18 cellular contexts compared by ENCODE assay signal in the genomic region with DNA sequence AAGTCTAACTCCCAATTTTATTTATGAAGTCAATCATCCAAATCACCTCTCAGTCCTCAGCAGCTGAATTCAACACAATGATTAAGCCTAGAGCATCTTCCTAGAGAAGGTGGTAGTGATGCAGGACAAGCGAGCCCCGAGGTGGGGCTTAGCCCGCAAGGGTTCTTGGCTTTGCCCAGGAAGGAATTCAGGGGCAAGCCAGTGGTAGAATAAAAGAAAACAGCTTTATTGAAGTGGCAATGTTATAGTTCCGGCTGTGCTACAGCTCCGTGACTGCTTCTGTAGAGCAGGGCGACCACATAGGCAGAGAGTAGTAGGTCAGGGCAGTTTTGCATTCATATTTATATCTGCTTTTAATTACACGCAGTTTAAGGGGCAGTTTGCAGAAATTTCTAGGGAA. TPM values are rescaled to one million over a fixed set of nuclear protein-coding genes. Genes with fewer than 3 reads are reported as not detected.
DNase-seq lines count a peak whose midpoint lies in the region; ATAC-seq and TF ChIP-seq lines count a peak whose summit lies in the region.
"Had no signal": no experiment of that assay in that cellular context is flagged by ENCODE, and none has a peak within 500 bp of the region (broad histone marks: within the 10 kb centered on the region; RNA-seq: fewer than 3 reads in every experiment).

No MANE protein-coding gene starts in this region.

- H3K9me3 ChIP-seq in CD4-positive, alpha-beta memory T cell (ENCODE audit: control insufficient read depth in 1 of 2, low read length in 2 of 2) = no peaks in the 10 kb centered on the region
- H3K9me3 ChIP-seq in prostate gland = no peaks in the 10 kb centered on the region
- H3K9me3 ChIP-seq: SJCRH30 had no signal

- POLR2A ChIA-PET in CD4-positive, alpha-beta memory T cell (lab: Charles Lee; ENCODE audit: partially characterized antibody) = interaction anchor here (0.9 to 2.3 kb wide), 6 partner anchors 8 to 158 kb away, joined by 3 to 10 read pairs (median 4); no protein-coding TSS in a partner anchor

- peak; percentile 2 for DNase-seq in T-helper 2 cell treated with Interferon-gamma antibody and Interleukin-4, amounts not matched to agents 5 μg/mL and 100 μg/mL, for 36 hours (ENCODE audit: low spot score)
- DNase-seq in T-helper 2 cell = no peak
- no peak for DNase-seq in CD4-positive, alpha-beta memory T cell
- DNase-seq in activated T-cell treated with anti-CD3 and anti-CD28 coated beads, Interleukin-2, amount 50 U/mL, for 48 hours = peak; percentile 26 to 28
- DNase-seq in memory B cell (ENCODE audit: low spot score in 2 of 2) = no peak
- DNase-seq in central memory CD4-positive, alpha-beta T cell = no peak
- DNase-seq in prostate gland (ENCODE audit: low spot score) = no peak
- DNase-seq in NCI-H226 = no peak
- DNase-seq: 8988T, aorta, DND-41, NCI-H446, SJCRH30 had no signal

- no peak for TF ChIP-seq CTCF in prostate gland (IDR thresholded peaks at IDR 0.05)

- no peaks in the 10 kb centered on the region for H3K27me3 ChIP-seq in CD4-positive, alpha-beta memory T cell (ENCODE audit: insufficient read depth, low read length)
- H3K27me3 ChIP-seq in prostate gland (replicated peaks; ENCODE audit: insufficient read depth) = no peaks in the 10 kb centered on the region

- no peaks in the 10 kb centered on the region for H3K27me3 Mint-ChIP-seq in T-helper 2 cell treated with Interferon-gamma antibody and Interleukin-4, amounts not matched to agents 5 μg/mL and 100 μg/mL, for 36 hours (ENCODE audit: low read depth)
- H3K27me3 Mint-ChIP-seq in CD4-positive, alpha-beta memory T cell = no peaks in the 10 kb centered on the region
- no peaks in the 10 kb centered on the region for H3K27me3 Mint-ChIP-seq in memory B cell

- H3K9me3 Mint-ChIP-seq in T-helper 2 cell treated with Interferon-gamma antibody and Interleukin-4, amounts not matched to agents 5 μg/mL and 100 μg/mL, for 36 hours = peaks cover 7% of the 10 kb centered on the region
- no peaks in the 10 kb centered on the region for H3K9me3 Mint-ChIP-seq in CD4-positive, alpha-beta memory T cell
- H3K9me3 Mint-ChIP-seq in memory B cell = no peaks in the 10 kb centered on the region

- intact Hi-C loops in CD4-positive, alpha-beta memory T cell (cut with micrococcal nuclease) = no loop called here
- intact Hi-C loops in prostate gland (cut with DNase I) = no loop called here

- peaks cover 87% of the 10 kb centered on the region for H3K36me3 Mint-ChIP-seq in T-helper 2 cell treated with Interferon-gamma antibody and Interleukin-4, amounts not matched to agents 5 μg/mL and 100 μg/mL, for 36 hours (ENCODE audit: low read depth)
- peaks cover 15 to 20% of the 10 kb centered on the region in 2 donors for H3K36me3 Mint-ChIP-seq in CD4-positive, alpha-beta memory T cell
- H3K36me3 Mint-ChIP-seq in memory B cell = peaks cover 8% of the 10 kb centered on the region

- no peak for TF ChIP-seq POLR2A in prostate gland (IDR thresholded peaks at IDR 0.05)

- peak overlapping the region; percentile 70 for H3K27ac Mint-ChIP-seq in T-helper 2 cell treated with Interferon-gamma antibody and Interleukin-4, amounts not matched to agents 5 μg/mL and 100 μg/mL, for 36 hours
- H3K27ac Mint-ChIP-seq in CD4-positive, alpha-beta memory T cell = peak overlapping the region in 6 of 7 donors; percentile 1 to 87 (median 68)
- peak overlapping the region; percentile 71 for H3K27ac Mint-ChIP-seq in memory B cell

- no peak overlapping the region for H3K27ac ChIP-seq in CD4-positive, alpha-beta memory T cell (ENCODE audit: low read depth, low read length)
- no peak overlapping the region for H3K27ac ChIP-seq in prostate gland
- H3K27ac ChIP-seq: C4-2B, parathyroid adenoma, SJCRH30 had no signal

- H3K4me1 ChIP-seq in CD4-positive, alpha-beta memory T cell (ENCODE audit: insufficient read depth, low read length) = peaks cover 87% of the 10 kb centered on the region
- no peaks in the 10 kb centered on the region for H3K4me1 ChIP-seq in prostate gland (replicated peaks)
- H3K4me1 ChIP-seq: parathyroid adenoma, SJCRH30 had no signal

- peaks cover 74% of the 10 kb centered on the region for H3K4me1 Mint-ChIP-seq in T-helper 2 cell treated with Interferon-gamma antibody and Interleukin-4, amounts not matched to agents 5 μg/mL and 100 μg/mL, for 36 hours (ENCODE audit: low read depth)
- peaks cover 50 to 90% (median 66%) of the 10 kb centered on the region in 4 donors for H3K4me1 Mint-ChIP-seq in CD4-positive, alpha-beta memory T cell
- H3K4me1 Mint-ChIP-seq in memory B cell = peaks cover 51% of the 10 kb centered on the region

- H3K4me3 ChIP-seq in CD4-positive, alpha-beta memory T cell (ENCODE audit: low read length in 2 of 2) = no peak overlapping the region
- no peak overlapping the region for H3K4me3 ChIP-seq in prostate gland
- H3K4me3 ChIP-seq: SJCRH30, skin epidermis had no signal

- 84% methylated on average over 7 of the region's 7 CpGs for whole genome bisulfite sequencing in prostate gland

- peak overlapping the region; percentile 58 for H3K4me3 Mint-ChIP-seq in T-helper 2 cell treated with Interferon-gamma antibody and Interleukin-4, amounts not matched to agents 5 μg/mL and 100 μg/mL, for 36 hours
- peak overlapping the region in 7 of 8 donors; percentile 45 to 84 (median 77) for H3K4me3 Mint-ChIP-seq in CD4-positive, alpha-beta memory T cell
- H3K4me3 Mint-ChIP-seq in memory B cell = peak overlapping the region; percentile 66

- H3K36me3 ChIP-seq in CD4-positive, alpha-beta memory T cell (ENCODE audit: insufficient read depth, low read length) = no peaks in the 10 kb centered on the region
- no peaks in the 10 kb centered on the region for H3K36me3 ChIP-seq in prostate gland
- H3K36me3 ChIP-seq: SJCRH30 had no signal

- ATAC-seq in memory B cell (ENCODE audit: low read depth) = peak; percentile 70

- CTCF ChIA-PET in CD4-positive, alpha-beta memory T cell (lab: Charles Lee; ENCODE audit: partially characterized antibody) = interaction anchor here (1.9 to 3.1 kb wide), 2 partner anchors 30 to 42 kb away, joined by 8 to 13 read pairs; no protein-coding TSS in a partner anchor

RNA-seq across cellular contexts. Expression of gene IL2RA, which starts 18.1 kb away (rescaled TPM):
- total RNA-seq in CD4-positive, alpha-beta memory T cell = 10 to 100 TPM; 15.1 to 17.1 TPM
- polyA plus RNA-seq in CD4-positive, alpha-beta memory T cell = 10 to 100 TPM; 23.7 to 29.9 TPM
- total RNA-seq in prostate gland = 1 to 10 TPM in 1 of 2 donors, not detected in 1; 1.9 TPM
- total RNA-seq: frontal cortex, M059J, SJCRH30 had no signal

RNA-seq across cellular contexts. Expression of gene RBM17, which starts 44.8 kb away (rescaled TPM):
- total RNA-seq in CD4-positive, alpha-beta memory T cell = 100 to 1,000 TPM; 117 to 125 TPM
- polyA plus RNA-seq in CD4-positive, alpha-beta memory T cell = 100 to 1,000 TPM in 1 of 2 donors, 10 to 100 TPM in 1; 46.3 to 104 TPM
- 10 to 100 TPM; 40.5 to 59.2 TPM for total RNA-seq in prostate gland

Comparison
In these comparisons a context has a peak if more than half of its experiments do, and no peak if none do; other contexts are left out.
1. DNase-seq: peak in T-helper 2 cell treated with Interferon-gamma antibody and Interleukin-4, amounts not matched to agents 5 μg/mL and 100 μg/mL, for 36 hours (single experiment) and activated T-cell treated with anti-CD3 and anti-CD28 coated beads, Interleukin-2, amount 50 U/mL, for 48 hours (2 of 2); none in T-helper 2 cell (0 of 5), CD4-positive, alpha-beta memory T cell (0 of 5), memory B cell (0 of 2), central memory CD4-positive, alpha-beta T cell (single experiment), prostate gland (single experiment) and NCI-H226 (single experiment).
2. RNA of gene IL2RA, which starts 18.1 kb away (total RNA-seq): 15.1 to 17.1 TPM in CD4-positive, alpha-beta memory T cell; 1.9 TPM in prostate gland; every median in the first group is over 4 times any median in the second.
3. Peak in every context shown above with its lines, with median percentiles within 50 percentile points of each other: H3K27ac Mint-ChIP-seq and H3K4me3 Mint-ChIP-seq.